ENCODE assay signal across 8 cellular contexts in the genomic region with DNA sequence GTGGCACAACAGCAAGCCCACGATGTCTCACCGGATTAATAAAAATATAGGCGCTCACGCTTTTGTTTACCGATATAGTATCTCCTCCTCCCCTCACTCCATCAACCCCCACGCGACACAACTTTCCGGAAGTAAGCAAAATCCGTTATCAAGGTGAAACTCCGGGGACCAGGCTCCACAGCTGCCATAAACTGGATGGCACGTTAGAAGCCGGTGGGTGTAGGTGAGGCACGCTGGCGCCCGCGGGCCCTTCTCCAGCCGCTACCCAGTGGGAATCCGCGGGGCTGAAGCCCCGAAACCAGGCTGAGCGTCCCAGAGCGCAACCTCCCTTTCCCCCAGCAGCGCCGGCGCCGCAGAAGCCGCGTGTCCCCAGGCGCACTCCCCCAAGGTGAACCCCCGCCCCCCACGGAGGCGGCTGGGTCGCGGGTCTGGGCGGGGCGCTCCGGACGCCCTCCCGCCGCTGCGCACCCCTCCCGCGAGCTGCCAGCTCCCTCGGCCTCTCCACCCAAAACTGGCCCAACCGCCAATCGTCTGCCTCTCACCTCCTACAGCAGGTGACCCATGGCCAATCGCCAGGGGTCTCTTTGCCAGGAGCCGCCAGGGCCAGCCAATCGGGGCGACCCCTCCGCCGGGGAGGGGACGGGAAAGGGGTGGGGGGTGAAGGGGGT.
A peak's percentile ranks its signal among the peaks of the same experiment; 100 is the strongest.
DNase-seq lines count a peak whose midpoint lies in the region; ATAC-seq and TF ChIP-seq lines count a peak whose summit lies in the region.

No MANE protein-coding gene starts in this region.

- BruUV-seq in Panc1 (replicated peaks; lab: Mats Ljungman, UMichigan), result TSS peak; percentile 97

- H3K4me1 ChIP-seq in DND-41 (ENCODE audit: insufficient read depth, low read length) (peaks cover 16% of the 10 kb centered on the region), KMS-11 (ENCODE audit: low read depth, poor library complexity, severe bottlenecking) (peaks cover 7% of the 10 kb centered on the region), Panc1 (ENCODE audit: control insufficient read depth, insufficient read depth, low read length) (peaks cover 38% of the 10 kb centered on the region)

- peaks cover 4% of the 10 kb centered on the region for H3K27me3 Mint-ChIP-seq in nephron (ENCODE audit: low read depth)

- peak overlapping the region; percentile 65 to 89 (median 76) for H3K27ac Mint-ChIP-seq in nephron

- H3K27ac ChIP-seq in DND-41 (ENCODE audit: low read length) (no peak overlapping the region), KMS-11 (no peak overlapping the region; the same call in 1 of the 2 replicates), Panc1 (ENCODE audit: low read length) (peak overlapping the region; percentile 92)

- H3K4me2 ChIP-seq in DND-41 (ENCODE audit: insufficient read depth, low read length) (peak overlapping the region; percentile 60), KMS-11 (no peak overlapping the region)

- H3K4me3 ChIP-seq in DND-41 (ENCODE audit: low read depth in 1 of 2, low read length in 2 of 2) (peak overlapping the region in 1 of 2 experiments; percentile 56; a peak in 3 of 4 replicates), KMS-11 (IDR thresholded peaks at IDR 0.05; ENCODE audit: insufficient read depth, low read depth, low read length) (no peak overlapping the region), Panc1 (ENCODE audit: low read depth in 2 of 2, low read length in 2 of 2) (peak overlapping the region; percentile 83 to 84), fibroblast of pulmonary artery (replicated peaks; ENCODE audit: low read depth, low read length) (peak overlapping the region; percentile 69)

- intact Hi-C loops in Panc1 (cut with micrococcal nuclease; ENCODE audit: unreplicated experiment), result no loop called here

- CTCF ChIA-PET in Panc1 (lab: Charles Lee), result no interaction called here

- peak overlapping the region; percentile 82 to 91 (median 84) for H3K4me3 Mint-ChIP-seq in nephron

- no peaks in the 10 kb centered on the region for H3K36me3 ChIP-seq in DND-41 (ENCODE audit: insufficient read depth, low read length)
- no peaks in the 10 kb centered on the region for H3K36me3 ChIP-seq in KMS-11 (ENCODE audit: insufficient read depth)
- H3K36me3 ChIP-seq in Panc1 (ENCODE audit: control insufficient read depth, insufficient read depth, low read length), result no peaks in the 10 kb centered on the region; the same call in 1 of the 2 replicates

- H4K20me1 ChIP-seq in DND-41 (ENCODE audit: insufficient read depth, low read length) (no peaks in the 10 kb centered on the region), KMS-11 (ENCODE audit: insufficient read depth) (no peaks in the 10 kb centered on the region)

- DNase-seq in DND-41, result peak; percentile 51
- peak; percentile 67 for DNase-seq in Panc1 (ENCODE audit: low read depth, low spot score)
- peak; percentile 77 to 89 for DNase-seq in activated T-helper 1 cell treated with anti-CD3 and anti-CD28 coated beads, Interleukin-2, amount 50 U/mL, for 16 hours (ENCODE audit: low read depth in 1 of 2, low spot score in 1 of 2)
- peak; percentile 92 for DNase-seq in fibroblast of pulmonary artery (ENCODE audit: low read depth)
- peak; percentile 83 to 90 (median 86) for DNase-seq in stimulated activated naive CD4-positive, alpha-beta T cell (lab: John Stamatoyannopoulos, UW)

- H3K36me3 Mint-ChIP-seq in nephron (ENCODE audit: low read depth), result peaks cover 4% of the 10 kb centered on the region

- no peaks in the 10 kb centered on the region for H3K79me2 ChIP-seq in DND-41 (ENCODE audit: insufficient read depth, low read length)
- H3K79me2 ChIP-seq in KMS-11 (ENCODE audit: insufficient read depth, low read depth), result no peaks in the 10 kb centered on the region

- H3K9me3 ChIP-seq in DND-41 (ENCODE audit: insufficient read depth, low read length, severe bottlenecking) (no peaks in the 10 kb centered on the region), Panc1 (ENCODE audit: control insufficient read depth, insufficient read depth, low read depth, low read length) (no peaks in the 10 kb centered on the region)

- peaks cover 35% of the 10 kb centered on the region for H3K4me1 Mint-ChIP-seq in nephron

- peak overlapping the region; percentile 44 for H3K9ac ChIP-seq in DND-41 (ENCODE audit: low read depth, low read length)
- H3K9ac ChIP-seq in KMS-11, result peak overlapping the region; percentile 50; the same call in 1 of the 2 replicates

- in situ Hi-C loops in Panc1 (cut with HindIII; ENCODE audit: low pct_unique_long_range_greater_than_20kb, low sequenced_read_pairs), result no loop called here

- TF ChIP-seq CTCF in DND-41 (IDR thresholded peaks at IDR 0.05; ENCODE audit: borderline replicate concordance, extremely low read depth, low read length, poor library complexity, severe bottlenecking), result no peak
- no peak for TF ChIP-seq CTCF in KMS-11 (conservative IDR thresholded peaks at IDR 0.05; ENCODE audit: low read depth, low read length)
- TF ChIP-seq CTCF in Panc1 (IDR thresholded peaks at IDR 0.05), result no peak
- TF ChIP-seq CTCF in fibroblast of pulmonary artery (IDR thresholded peaks at IDR 0.05; ENCODE audit: low read length, missing control alignments), result no peak
- no peak for TF ChIP-seq CTCF in nephron (IDR thresholded peaks at IDR 0.05; ENCODE audit: unreplicated experiment in 3 of 3)

- no peaks in the 10 kb centered on the region for H3K9me3 Mint-ChIP-seq in nephron

- peak; percentile 80 for ATAC-seq in DND-41 (ENCODE audit: insufficient read depth, low read depth)
- peak; percentile 86 for ATAC-seq in GM21786 (IDR thresholded peaks at IDR 0.05; ENCODE audit: unreplicated experiment)
- peak; percentile 97 for ATAC-seq in Panc1

- H3K27me3 ChIP-seq in DND-41 (ENCODE audit: insufficient read depth, low read length, poor library complexity), result no peaks in the 10 kb centered on the region
- no peaks in the 10 kb centered on the region for H3K27me3 ChIP-seq in KMS-11 (ENCODE audit: insufficient read depth, low read depth)
- no peaks in the 10 kb centered on the region for H3K27me3 ChIP-seq in Panc1 (ENCODE audit: control insufficient read depth, insufficient read depth, low read length)

- POLR2A ChIA-PET in Panc1 (lab: Charles Lee), result interaction anchor here (0.7 to 0.8 kb wide), 2 partner anchors 10 to 40 kb away, joined by 6 to 9 read pairs; no protein-coding TSS in a partner anchor

- peak overlapping the region; percentile 66 for H2AFZ ChIP-seq in DND-41 (ENCODE audit: low read depth, low read length)
- peak overlapping the region; percentile 30; the same call in 1 of the 2 replicates for H2AFZ ChIP-seq in KMS-11 (ENCODE audit: low read depth)
